Comparison of ENCODE assay signal across 11 cellular contexts in the genomic region with DNA sequence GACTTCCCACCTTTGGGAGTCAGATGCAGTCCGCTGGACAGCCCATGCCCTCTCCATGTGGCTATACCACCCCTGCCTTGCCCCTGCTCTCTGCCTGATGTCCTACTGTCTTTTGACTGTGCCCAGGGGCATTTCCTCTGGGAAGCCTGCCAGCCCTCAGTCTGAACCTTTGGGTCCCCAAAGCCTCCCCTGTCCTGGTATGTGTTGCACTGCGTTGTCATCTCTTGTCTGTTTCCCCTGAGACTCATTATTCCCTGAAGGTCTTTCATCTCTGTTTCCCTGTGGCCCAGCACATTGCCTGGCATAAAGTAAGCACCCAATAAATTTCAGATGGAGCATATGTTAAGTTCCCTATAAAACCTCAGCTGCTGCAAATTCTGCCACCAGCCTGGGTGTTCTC.
"Had no signal": no experiment of that assay in that cellular context is flagged by ENCODE, and none has a peak within 500 bp of the region (broad histone marks: within the 10 kb centered on the region; RNA-seq: fewer than 3 reads in every experiment).

No MANE protein-coding gene starts in this region.

- ATAC-seq: effector memory CD8-positive, alpha-beta T cell; left lobe of liver; sciatic nerve; T-helper 17 cell had no signal

- H3K36me3 Mint-ChIP-seq: activated naive CD4-positive, alpha-beta T cell treated with anti-CD3 and anti-CD28 coated beads, Interleukin-2, amount 10 ng/mL, durations not matched to agents 7 days and 5 days; memory B cell had no signal

- H3K4me1 Mint-ChIP-seq: activated B cell treated with CpG ODN at 0.5 μM for 24 hours; activated naive CD4-positive, alpha-beta T cell treated with anti-CD3 and anti-CD28 coated beads, Interleukin-2, amount 10 ng/mL, durations not matched to agents 7 days and 5 days; central memory CD8-positive, alpha-beta T cell; memory B cell; T-helper 17 cell had no signal

- H3K4me3 Mint-ChIP-seq: activated B cell treated with CpG ODN at 0.5 μM for 24 hours; activated CD4-positive, alpha-beta T cell treated with anti-CD3 and anti-CD28 coated beads, Interleukin-2, amount 10 ng/mL, durations not matched to agents 24 days and 14 days; activated naive CD4-positive, alpha-beta T cell treated with anti-CD3 and anti-CD28 coated beads, Interleukin-2, amount 10 ng/mL, durations not matched to agents 7 days and 5 days; central memory CD8-positive, alpha-beta T cell; effector memory CD8-positive, alpha-beta T cell; memory B cell; T-helper 17 cell had no signal

- DNase-seq: activated B cell treated with CpG ODN at 0.5 μM for 24 hours; activated CD4-positive, alpha-beta T cell treated with anti-CD3 and anti-CD28 coated beads, Interleukin-2, amount 10 ng/mL, durations not matched to agents 24 days and 14 days; activated naive CD4-positive, alpha-beta T cell treated with anti-CD3 and anti-CD28 coated beads, Interleukin-2, amount 10 ng/mL, durations not matched to agents 7 days and 5 days; effector memory CD8-positive, alpha-beta T cell; stimulated activated CD4-positive, alpha-beta T cell treated with anti-CD3 and anti-CD28 coated beads, Interleukin-2, amount 100 ng/mL, for 48 hours; stimulated activated naive CD4-positive, alpha-beta T cell treated with Interleukin-2 at 50 U/mL for 16 hours; T-helper 17 cell had no signal

- H3K27ac Mint-ChIP-seq: activated B cell treated with CpG ODN at 0.5 μM for 24 hours; activated CD4-positive, alpha-beta T cell treated with anti-CD3 and anti-CD28 coated beads, Interleukin-2, amount 10 ng/mL, durations not matched to agents 24 days and 14 days; activated naive CD4-positive, alpha-beta T cell treated with anti-CD3 and anti-CD28 coated beads, Interleukin-2, amount 10 ng/mL, durations not matched to agents 7 days and 5 days; effector memory CD8-positive, alpha-beta T cell; memory B cell had no signal

- H3K9me3 Mint-ChIP-seq: activated CD4-positive, alpha-beta T cell treated with anti-CD3 and anti-CD28 coated beads, Interleukin-2, amount 10 ng/mL, durations not matched to agents 24 days and 14 days; activated naive CD4-positive, alpha-beta T cell treated with anti-CD3 and anti-CD28 coated beads, Interleukin-2, amount 10 ng/mL, durations not matched to agents 7 days and 5 days; central memory CD8-positive, alpha-beta T cell; effector memory CD8-positive, alpha-beta T cell; memory B cell had no signal
